In the genomic region with DNA sequence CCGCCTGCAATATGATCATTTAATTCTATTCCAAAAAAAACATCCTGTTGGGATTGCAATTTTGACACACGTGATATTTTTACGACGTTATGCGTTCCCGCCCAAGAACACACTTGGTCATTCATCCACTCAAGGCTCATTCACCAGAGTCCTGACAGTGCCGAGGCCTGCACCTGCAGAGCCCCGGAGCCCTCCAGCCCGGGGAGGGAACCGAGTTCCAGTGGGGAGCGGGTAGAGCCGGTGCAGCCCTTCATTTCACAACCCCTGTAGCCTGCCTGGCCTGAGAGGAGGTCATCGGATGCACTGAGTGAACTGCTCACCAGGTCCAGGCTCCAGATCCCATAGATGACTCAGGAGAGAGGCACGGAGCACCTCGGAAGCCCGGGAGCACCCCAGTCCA, we compare ENCODE assay signal across 19 cellular contexts.
"Had no signal": no experiment of that assay in that cellular context is flagged by ENCODE, and none has a peak within 500 bp of the region (broad histone marks: within the 10 kb centered on the region; RNA-seq: fewer than 3 reads in every experiment).

No MANE protein-coding gene starts in this region.

- H3K4me3 ChIP-seq: esophagus muscularis mucosa, gastrocnemius medialis, heart right ventricle, testis, tibial nerve, upper lobe of right lung, vagina had no signal

- H3K27me3 ChIP-seq: testis, tibial nerve, upper lobe of right lung, vagina had no signal

- H3K9me3 Mint-ChIP-seq: stimulated activated naive CD8-positive, alpha-beta T cell treated with anti-CD3 and anti-CD28 coated beads, Interleukin-15, amount 100 ng/mL, for 72 hours had no signal

- DNase-seq: cortex of kidney; effector memory CD4-positive, alpha-beta T cell; gastrocnemius medialis; heart right ventricle; hypothalamus; islet precursor cell; mammary epithelial cell; naive thymus-derived CD8-positive, alpha-beta T cell; right cardiac atrium; stimulated activated CD4-positive, alpha-beta T cell treated with anti-CD3 and anti-CD28 coated beads, Interleukin-2, amount 100 ng/mL, for 24 hours; stimulated activated CD4-positive, alpha-beta T cell treated with anti-CD3 and anti-CD28 coated beads, Interleukin-4, amount 100 ng/mL, for 4 hours; stimulated activated naive B cell treated with anti-CD40 and anti-IgM and Interleukin-4, amounts not matched to agents 10 μg/mL and 1 μg/mL and 100 μg/mL, for 72 hours; stimulated activated naive CD8-positive, alpha-beta T cell treated with anti-CD3 and anti-CD28 coated beads, Interleukin-15, amount 100 ng/mL, for 72 hours; testis; upper lobe of right lung had no signal

- H3K27ac ChIP-seq: esophagus muscularis mucosa, gastrocnemius medialis, heart right ventricle, testis, tibial nerve, upper lobe of right lung, vagina had no signal

- H3K4me1 ChIP-seq: esophagus muscularis mucosa, gastrocnemius medialis, testis, tibial nerve, upper lobe of right lung, vagina had no signal

- H3K9me3 ChIP-seq: gastrocnemius medialis, heart right ventricle, testis, upper lobe of right lung, vagina had no signal

- ATAC-seq: gastrocnemius medialis; left lobe of liver; naive thymus-derived CD8-positive, alpha-beta T cell; right cardiac atrium; stimulated activated naive B cell treated with anti-CD40 and anti-IgM and Interleukin-4, amounts not matched to agents 10 μg/mL and 1 μg/mL and 100 μg/mL, for 72 hours; stimulated activated naive CD8-positive, alpha-beta T cell treated with anti-CD3 and anti-CD28 coated beads, Interleukin-15, amount 100 ng/mL, for 72 hours; upper lobe of right lung had no signal

- H3K27ac Mint-ChIP-seq: naive thymus-derived CD8-positive, alpha-beta T cell; stimulated activated naive B cell treated with anti-CD40 and anti-IgM and Interleukin-4, amounts not matched to agents 10 μg/mL and 1 μg/mL and 100 μg/mL, for 72 hours; stimulated activated naive CD8-positive, alpha-beta T cell treated with anti-CD3 and anti-CD28 coated beads, Interleukin-15, amount 100 ng/mL, for 72 hours had no signal

- H3K4me1 Mint-ChIP-seq: naive thymus-derived CD8-positive, alpha-beta T cell; stimulated activated naive B cell treated with anti-CD40 and anti-IgM and Interleukin-4, amounts not matched to agents 10 μg/mL and 1 μg/mL and 100 μg/mL, for 72 hours; stimulated activated naive CD8-positive, alpha-beta T cell treated with anti-CD3 and anti-CD28 coated beads, Interleukin-15, amount 100 ng/mL, for 72 hours had no signal

- H3K27me3 Mint-ChIP-seq: stimulated activated naive CD8-positive, alpha-beta T cell treated with anti-CD3 and anti-CD28 coated beads, Interleukin-15, amount 100 ng/mL, for 72 hours had no signal

- H3K36me3 Mint-ChIP-seq: naive thymus-derived CD8-positive, alpha-beta T cell; stimulated activated naive B cell treated with anti-CD40 and anti-IgM and Interleukin-4, amounts not matched to agents 10 μg/mL and 1 μg/mL and 100 μg/mL, for 72 hours had no signal

- H3K36me3 ChIP-seq: esophagus muscularis mucosa, gastrocnemius medialis, heart right ventricle, tibial nerve, upper lobe of right lung, vagina had no signal

- H3K4me3 Mint-ChIP-seq: naive thymus-derived CD8-positive, alpha-beta T cell; stimulated activated naive B cell treated with anti-CD40 and anti-IgM and Interleukin-4, amounts not matched to agents 10 μg/mL and 1 μg/mL and 100 μg/mL, for 72 hours; stimulated activated naive CD8-positive, alpha-beta T cell treated with anti-CD3 and anti-CD28 coated beads, Interleukin-15, amount 100 ng/mL, for 72 hours had no signal
